In the genomic region with DNA sequence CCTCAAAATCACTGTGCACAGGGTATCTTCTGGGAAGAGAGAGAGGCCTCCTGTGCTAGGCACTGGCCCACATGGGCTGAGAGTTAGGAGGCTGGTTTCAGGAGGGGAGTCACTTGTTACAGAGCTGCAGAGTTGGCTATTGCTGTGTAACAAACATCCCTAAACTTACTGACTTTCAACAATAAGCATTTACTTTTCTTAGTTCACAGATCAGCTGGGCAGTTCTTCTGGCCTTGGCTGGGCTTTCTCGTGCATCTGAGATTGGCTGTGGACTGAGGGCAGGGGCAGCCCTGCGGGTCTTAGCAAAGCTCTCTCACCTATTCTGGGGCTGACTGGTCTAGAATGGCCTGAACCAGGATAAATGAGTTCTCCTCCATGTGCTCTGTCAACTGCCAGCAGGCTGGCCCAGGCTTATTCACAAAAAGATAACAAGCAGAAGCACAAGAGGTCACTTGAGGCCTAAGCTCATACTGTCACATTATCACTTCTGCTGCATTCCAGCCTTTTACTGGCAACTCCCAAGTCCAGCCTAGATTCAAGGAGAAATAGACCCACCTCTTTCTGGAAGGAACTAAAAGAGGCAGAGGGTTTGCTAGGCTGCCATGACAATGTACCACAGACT, we compare ENCODE assay signal across 1 cellular context.
TF ChIP-seq lines count a peak whose summit lies in the region.

No MANE protein-coding gene starts in this region.

TF ChIP-seq in HepG2, 621 proteins besides CTCF, POLR2A, EP300 and RAD21:
- TF ChIP-seq TEAD3 (CRISPR knock-in tag; optimal IDR thresholded peaks at IDR 0.05; ENCODE audit: borderline replicate concordance) = peak; percentile 37
- no peak for TF ChIP-seq KMT2A (CRISPR knock-in tag; IDR thresholded peaks at IDR 0.05)
- peak; percentile 90 for TF ChIP-seq RBAK (CRISPR knock-in tag; IDR thresholded peaks at IDR 0.05)
